In the genomic region with DNA sequence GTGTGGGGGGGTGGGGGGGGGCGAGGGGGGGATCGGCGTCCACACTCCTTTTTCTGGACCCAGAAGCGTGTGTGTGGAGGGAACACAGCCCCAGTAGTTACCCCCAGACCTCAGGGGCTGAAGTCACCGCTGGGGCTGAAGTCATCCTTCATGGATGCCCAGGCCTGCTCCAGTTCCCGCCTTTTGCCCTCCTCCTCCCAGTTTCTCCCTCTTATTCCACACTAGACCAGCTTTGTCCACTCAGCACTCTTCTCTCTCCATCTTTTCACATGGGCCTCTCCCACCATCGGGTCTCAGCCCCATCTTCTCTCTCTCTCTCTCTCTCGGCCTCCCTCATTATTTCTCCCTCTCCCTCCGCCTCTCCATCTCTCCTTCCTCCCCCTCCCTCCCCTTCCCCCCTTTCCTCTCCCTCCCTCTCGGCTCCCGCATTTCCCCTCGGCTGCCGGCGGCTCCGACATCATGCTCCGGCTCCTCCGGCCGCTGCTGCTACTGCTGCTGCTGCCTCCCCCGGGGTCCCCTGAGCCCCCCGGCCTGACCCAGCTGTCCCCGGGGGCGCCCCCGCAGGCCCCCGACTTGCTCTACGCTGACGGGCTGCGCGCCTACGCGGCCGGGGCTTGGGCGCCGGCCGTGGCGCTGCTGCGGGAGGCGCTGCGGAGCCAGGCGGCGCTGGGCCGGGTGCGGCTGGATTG, we compare ENCODE assay signal across 1 cellular context.
TF ChIP-seq lines count a peak whose summit lies in the region.

A gene with protein sequence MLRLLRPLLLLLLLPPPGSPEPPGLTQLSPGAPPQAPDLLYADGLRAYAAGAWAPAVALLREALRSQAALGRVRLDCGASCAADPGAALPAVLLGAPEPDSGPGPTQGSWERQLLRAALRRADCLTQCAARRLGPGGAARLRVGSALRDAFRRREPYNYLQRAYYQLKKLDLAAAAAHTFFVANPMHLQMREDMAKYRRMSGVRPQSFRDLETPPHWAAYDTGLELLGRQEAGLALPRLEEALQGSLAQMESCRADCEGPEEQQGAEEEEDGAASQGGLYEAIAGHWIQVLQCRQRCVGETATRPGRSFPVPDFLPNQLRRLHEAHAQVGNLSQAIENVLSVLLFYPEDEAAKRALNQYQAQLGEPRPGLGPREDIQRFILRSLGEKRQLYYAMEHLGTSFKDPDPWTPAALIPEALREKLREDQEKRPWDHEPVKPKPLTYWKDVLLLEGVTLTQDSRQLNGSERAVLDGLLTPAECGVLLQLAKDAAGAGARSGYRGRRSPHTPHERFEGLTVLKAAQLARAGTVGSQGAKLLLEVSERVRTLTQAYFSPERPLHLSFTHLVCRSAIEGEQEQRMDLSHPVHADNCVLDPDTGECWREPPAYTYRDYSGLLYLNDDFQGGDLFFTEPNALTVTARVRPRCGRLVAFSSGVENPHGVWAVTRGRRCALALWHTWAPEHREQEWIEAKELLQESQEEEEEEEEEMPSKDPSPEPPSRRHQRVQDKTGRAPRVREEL (plus strand): TSS at position 426 of the 689 bp plus-strand sequence. CDS start 34 bp downstream, at position 460.

TF ChIP-seq in Ishikawa, 13 proteins besides CTCF, POLR2A, EP300 and RAD21 (continued from another document):
- TF ChIP-seq, protein P1, sequence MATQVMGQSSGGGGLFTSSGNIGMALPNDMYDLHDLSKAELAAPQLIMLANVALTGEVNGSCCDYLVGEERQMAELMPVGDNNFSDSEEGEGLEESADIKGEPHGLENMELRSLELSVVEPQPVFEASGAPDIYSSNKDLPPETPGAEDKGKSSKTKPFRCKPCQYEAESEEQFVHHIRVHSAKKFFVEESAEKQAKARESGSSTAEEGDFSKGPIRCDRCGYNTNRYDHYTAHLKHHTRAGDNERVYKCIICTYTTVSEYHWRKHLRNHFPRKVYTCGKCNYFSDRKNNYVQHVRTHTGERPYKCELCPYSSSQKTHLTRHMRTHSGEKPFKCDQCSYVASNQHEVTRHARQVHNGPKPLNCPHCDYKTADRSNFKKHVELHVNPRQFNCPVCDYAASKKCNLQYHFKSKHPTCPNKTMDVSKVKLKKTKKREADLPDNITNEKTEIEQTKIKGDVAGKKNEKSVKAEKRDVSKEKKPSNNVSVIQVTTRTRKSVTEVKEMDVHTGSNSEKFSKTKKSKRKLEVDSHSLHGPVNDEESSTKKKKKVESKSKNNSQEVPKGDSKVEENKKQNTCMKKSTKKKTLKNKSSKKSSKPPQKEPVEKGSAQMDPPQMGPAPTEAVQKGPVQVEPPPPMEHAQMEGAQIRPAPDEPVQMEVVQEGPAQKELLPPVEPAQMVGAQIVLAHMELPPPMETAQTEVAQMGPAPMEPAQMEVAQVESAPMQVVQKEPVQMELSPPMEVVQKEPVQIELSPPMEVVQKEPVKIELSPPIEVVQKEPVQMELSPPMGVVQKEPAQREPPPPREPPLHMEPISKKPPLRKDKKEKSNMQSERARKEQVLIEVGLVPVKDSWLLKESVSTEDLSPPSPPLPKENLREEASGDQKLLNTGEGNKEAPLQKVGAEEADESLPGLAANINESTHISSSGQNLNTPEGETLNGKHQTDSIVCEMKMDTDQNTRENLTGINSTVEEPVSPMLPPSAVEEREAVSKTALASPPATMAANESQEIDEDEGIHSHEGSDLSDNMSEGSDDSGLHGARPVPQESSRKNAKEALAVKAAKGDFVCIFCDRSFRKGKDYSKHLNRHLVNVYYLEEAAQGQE (IDR thresholded peaks at IDR 0.05; ENCODE audit: low read depth), result no peak
- no peak for TF ChIP-seq CREB1 (IDR thresholded peaks at IDR 0.05; ENCODE audit: low read depth)
TF ChIP-seq in Ishikawa: peak in this region for 2.
